Comparison of ENCODE assay signal across 8 cellular contexts in the genomic region with DNA sequence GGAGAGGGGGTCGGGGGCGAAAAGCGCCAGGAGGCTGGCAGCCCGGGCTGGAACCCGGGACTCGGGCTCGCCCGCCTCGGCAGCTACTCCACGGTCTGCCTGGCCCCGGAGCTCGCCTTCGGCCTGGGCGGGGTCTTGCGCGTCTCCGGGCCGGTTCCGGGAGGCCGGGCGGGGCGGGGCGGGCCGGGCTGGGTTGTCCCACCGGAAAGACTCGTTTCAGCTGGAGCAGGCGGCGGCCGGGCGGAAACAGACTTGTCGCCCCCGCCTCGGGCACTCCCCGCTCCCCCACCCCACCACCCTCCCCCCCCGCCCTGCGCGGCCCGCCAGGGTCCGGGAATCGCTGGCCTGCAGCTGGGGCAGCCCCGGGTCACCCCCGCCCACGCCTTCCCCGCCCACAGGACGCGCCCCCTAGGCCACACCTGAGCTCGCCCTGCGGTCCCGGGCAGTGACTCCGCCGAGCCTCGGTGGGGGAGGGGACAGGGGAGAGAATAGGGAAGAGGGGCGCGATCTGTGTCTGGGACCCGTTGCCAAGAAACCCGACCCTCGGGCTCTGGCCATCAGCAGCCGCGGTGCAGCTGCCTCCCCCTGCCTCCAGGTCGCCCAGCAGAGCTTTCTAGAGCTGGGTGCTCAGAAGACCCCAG.
DNase-seq lines count a peak whose midpoint lies in the region; ATAC-seq and TF ChIP-seq lines count a peak whose summit lies in the region.

No MANE protein-coding gene starts in this region.

- peak overlapping the region; percentile 58 for H3K27ac ChIP-seq in brain microvascular endothelial cell

- peak; percentile 36 for ATAC-seq in stimulated activated naive CD8-positive, alpha-beta T cell treated with anti-CD3 and anti-CD28 coated beads, Interleukin-15, Interleukin-2, amounts not matched to agents 100 U/mL and 50 U/mL, for 24 hours
- ATAC-seq in GM19467 (IDR thresholded peaks at IDR 0.05; ENCODE audit: unreplicated experiment), result no peak

- TF ChIP-seq CTCF in brain microvascular endothelial cell (IDR thresholded peaks at IDR 0.05; ENCODE audit: low read depth, low read length, missing control alignments), result no peak

- peak overlapping the region; percentile 52 for H3K4me3 ChIP-seq in brain microvascular endothelial cell (ENCODE audit: low read depth, low read length)

- H3K27me3 ChIP-seq in brain microvascular endothelial cell (replicated peaks), result no peaks in the 10 kb centered on the region

- H3K36me3 ChIP-seq in brain microvascular endothelial cell (replicated peaks), result no peaks in the 10 kb centered on the region

- DNase-seq in HT-29 (ENCODE audit: low spot score), result peak; percentile 54
- peak; percentile 3 for DNase-seq in brain microvascular endothelial cell
- peak; percentile 20 for DNase-seq in iris pigment epithelial cell (ENCODE audit: low read depth)
- DNase-seq in stimulated activated naive CD8-positive, alpha-beta T cell treated with anti-CD3 and anti-CD28 coated beads, Interleukin-15, Interleukin-2, amounts not matched to agents 100 U/mL and 50 U/mL, for 24 hours, result peak; percentile 15
- DNase-seq in GM19240 (ENCODE audit: insufficient read length, low spot score), result no peak
- no peak for DNase-seq in RKO (ENCODE audit: low spot score)
- DNase-seq in NCI-H1694 treated with DMSO at 0.1 percent for 48 hours (lab: John Stamatoyannopoulos, UW), result no peak

- in situ Hi-C loops in brain microvascular endothelial cell (cut with HindIII; ENCODE audit: low pct_ligation_motif_present, low sequenced_read_pairs), result no loop called here

Comparison
In these comparisons a context has a peak if more than half of its experiments do, and no peak if none do; other contexts are left out.
1. DNase-seq: peak in HT-29 (single experiment), brain microvascular endothelial cell (single experiment), iris pigment epithelial cell (single experiment) and stimulated activated naive CD8-positive, alpha-beta T cell treated with anti-CD3 and anti-CD28 coated beads, Interleukin-15, Interleukin-2, amounts not matched to agents 100 U/mL and 50 U/mL, for 24 hours (single experiment); none in GM19240 (single experiment), RKO (single experiment) and NCI-H1694 treated with DMSO at 0.1 percent for 48 hours (single experiment).